ENCODE assay signal across 11 cellular contexts in the genomic region with DNA sequence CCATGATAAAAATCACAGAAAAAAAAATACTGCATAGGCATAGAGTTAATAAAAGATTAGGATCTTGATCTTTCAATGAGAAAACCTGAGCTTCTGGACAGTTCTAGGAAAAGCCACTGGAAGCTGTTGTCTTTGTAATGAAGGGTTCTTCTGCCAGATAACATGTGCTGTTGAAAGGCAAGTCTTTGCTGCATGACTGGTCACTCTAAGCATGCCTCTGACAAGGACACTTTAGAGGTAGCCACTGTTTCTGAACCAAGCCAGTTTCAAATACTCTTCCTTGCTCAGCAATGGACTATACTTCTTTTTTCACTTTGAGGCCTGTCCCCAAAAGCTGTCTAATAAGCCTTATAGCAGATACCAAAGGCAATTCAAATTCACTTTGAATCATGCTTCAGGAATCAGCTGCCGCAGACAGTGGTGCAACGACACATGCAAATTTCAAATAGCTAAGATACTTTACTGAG.
DNase-seq lines count a peak whose midpoint lies in the region; ATAC-seq and TF ChIP-seq lines count a peak whose summit lies in the region.
"Had no signal": no experiment of that assay in that cellular context is flagged by ENCODE, and none has a peak within 500 bp of the region (broad histone marks: within the 10 kb centered on the region; RNA-seq: fewer than 3 reads in every experiment).

No MANE protein-coding gene starts in this region.

- H3K27me3 Mint-ChIP-seq in osteocyte (ENCODE audit: unreplicated experiment) = no peaks in the 10 kb centered on the region

- no peak overlapping the region for H3K4me3 ChIP-seq in foreskin fibroblast (ENCODE audit: low read depth in 1 of 2, low read length in 2 of 2)
- H3K4me3 ChIP-seq: ovary had no signal

- no peaks in the 10 kb centered on the region for H3K36me3 Mint-ChIP-seq in osteocyte (ENCODE audit: unreplicated experiment)

- H3K4me1 Mint-ChIP-seq in osteocyte (ENCODE audit: unreplicated experiment) = peaks cover 63% of the 10 kb centered on the region

- TF ChIP-seq CTCF in foreskin fibroblast (IDR thresholded peaks at IDR 0.05; ENCODE audit: low read depth, low read length) = no peak
- no peak for TF ChIP-seq CTCF in osteocyte (IDR thresholded peaks at IDR 0.05)

- DNase-seq in GM04503 (ENCODE audit: low read depth) (peak; percentile 51), OCI-M1 (lab: John Stamatoyannopoulos, UW) (peak; percentile 35), foreskin fibroblast (peak; percentile 46 to 74), osteocyte (ENCODE audit: extremely low spot score, unreplicated experiment) (no peak), NCI-H2196 (lab: John Stamatoyannopoulos, UW; ENCODE audit: unreplicated experiment) (no peak)
- no peak for DNase-seq in activated naive CD4-positive, alpha-beta T cell treated with anti-CD3 and anti-CD28 coated beads, Interleukin-2, amount 50 U/mL, for 16 hours
- DNase-seq: activated T-cell treated with anti-CD3 and anti-CD28 coated beads, Interleukin-2, amount 50 U/mL, for 1 hour; NCI-H82; ovary had no signal

- no peak overlapping the region for H3K4me3 Mint-ChIP-seq in osteocyte (ENCODE audit: unreplicated experiment)

- peak overlapping the region; percentile 95 for H3K27ac Mint-ChIP-seq in osteocyte (ENCODE audit: unreplicated experiment)

- no peak for ATAC-seq in GM18873 (IDR thresholded peaks at IDR 0.05; ENCODE audit: low FRiP score, unreplicated experiment)
- ATAC-seq in GM21786 (IDR thresholded peaks at IDR 0.05; ENCODE audit: unreplicated experiment) = no peak

- H3K9me3 Mint-ChIP-seq in osteocyte (ENCODE audit: unreplicated experiment) = no peaks in the 10 kb centered on the region

Comparison
In these comparisons a context has a peak if more than half of its experiments do, and no peak if none do; other contexts are left out.
1. DNase-seq: peak in GM04503 (single experiment), OCI-M1 (single experiment) and foreskin fibroblast (2 of 2); none in osteocyte (single experiment), activated naive CD4-positive, alpha-beta T cell treated with anti-CD3 and anti-CD28 coated beads, Interleukin-2, amount 50 U/mL, for 16 hours (single experiment) and NCI-H2196 (single experiment).